9 cellular contexts compared by ENCODE assay signal in genomic region chr10:103982639-103983038, GRCh38. TPM values are rescaled to one million over a fixed set of nuclear protein-coding genes. Genes with fewer than 3 reads are reported as not detected.
DNase-seq lines count a peak whose midpoint lies in the region; ATAC-seq and TF ChIP-seq lines count a peak whose summit lies in the region.
"Had no signal": no experiment of that assay in that cellular context is flagged by ENCODE, and none has a peak within 500 bp of the region (broad histone marks: within the 10 kb centered on the region; RNA-seq: fewer than 3 reads in every experiment).

No MANE protein-coding gene starts in this region.

- H3K4me3 ChIP-seq in epithelial cell of proximal tubule (ENCODE audit: low read depth, low read length) (no peak overlapping the region), spleen (no peak overlapping the region)

- H3K27me3 ChIP-seq in spleen (replicated peaks in 1 of 7): no peaks in the 10 kb centered on the region

- intact Hi-C loops in spleen (cut with DNase I; ENCODE audit: low total_unique reads): no loop called here

- H3K9me3 Mint-ChIP-seq in activated naive CD4-positive, alpha-beta T cell treated with anti-CD3 and anti-CD28 coated beads, Interleukin-2, amount 50 U/mL, for 24 hours: no peaks in the 10 kb centered on the region

- TF ChIP-seq CTCF in epithelial cell of proximal tubule (conservative IDR thresholded peaks at IDR 0.05; ENCODE audit: low read depth, low read length): peak; percentile 52
- no peak for TF ChIP-seq CTCF in spleen (IDR thresholded peaks at IDR 0.05 in 8 of 11, conservative IDR thresholded peaks at IDR 0.05 in 3 of 11)

- H3K27ac Mint-ChIP-seq in activated naive CD4-positive, alpha-beta T cell treated with anti-CD3 and anti-CD28 coated beads, Interleukin-2, amount 50 U/mL, for 24 hours: peak overlapping the region; percentile 69

- H3K4me1 ChIP-seq in spleen: peaks cover 25 to 98% (median 60%) of the 10 kb centered on the region in 6 donors

- no peak for TF ChIP-seq POLR2A in spleen (IDR thresholded peaks at IDR 0.05)

- H3K36me3 Mint-ChIP-seq in activated naive CD4-positive, alpha-beta T cell treated with anti-CD3 and anti-CD28 coated beads, Interleukin-2, amount 50 U/mL, for 24 hours: no peaks in the 10 kb centered on the region

- DNase-seq in activated naive CD4-positive, alpha-beta T cell treated with anti-CD3 and anti-CD28 coated beads, Interleukin-2, amount 50 U/mL, for 16 hours: no peak
- DNase-seq in NCI-H82 (lab: John Stamatoyannopoulos, UW) (peak; percentile 73), epithelial cell of proximal tubule (ENCODE audit: low read depth) (no peak), spleen (no peak), NK-92 (lab: John Stamatoyannopoulos, UW; ENCODE audit: unreplicated experiment) (no peak), T-helper 9 cell (no peak)

- H3K4me3 Mint-ChIP-seq in activated naive CD4-positive, alpha-beta T cell treated with anti-CD3 and anti-CD28 coated beads, Interleukin-2, amount 50 U/mL, for 24 hours: no peak overlapping the region

- H3K27ac ChIP-seq in spleen: peak overlapping the region in 5 of 8 donors; percentile 58 to 80 (median 76)
- H3K27ac ChIP-seq: RWPE1 had no signal

- ATAC-seq in HG02798 (IDR thresholded peaks at IDR 0.05; ENCODE audit: poor library complexity, unreplicated experiment): no peak

- H3K9me3 ChIP-seq in spleen: no peaks in the 10 kb centered on the region

- no peaks in the 10 kb centered on the region for H3K36me3 ChIP-seq in spleen

- H3K4me1 Mint-ChIP-seq in activated naive CD4-positive, alpha-beta T cell treated with anti-CD3 and anti-CD28 coated beads, Interleukin-2, amount 50 U/mL, for 24 hours: peaks cover 86% of the 10 kb centered on the region

- WGBS in spleen, 5 donors: 92 to 95% (median 94%) methylated on average over 4 of the region's 4 CpGs

- no peaks in the 10 kb centered on the region for H3K27me3 Mint-ChIP-seq in activated naive CD4-positive, alpha-beta T cell treated with anti-CD3 and anti-CD28 coated beads, Interleukin-2, amount 50 U/mL, for 24 hours

RNA-seq across cellular contexts. Expression of gene SLK, which starts 15.7 kb away (rescaled TPM):
- 25.8 and 30.4 TPM in 2 replicates for total RNA-seq in epithelial cell of proximal tubule
- total RNA-seq in spleen: 10 to 100 TPM; 28.9 to 47.4 (median 39.0) TPM
- 1 to 10 TPM; 5.6 to 9.1 (median 5.8) TPM for polyA plus RNA-seq in spleen
